Comparison of ENCODE assay signal across 23 cellular contexts in genomic region chr5:179926657-179927056, GRCh38.
"Had no signal": no experiment of that assay in that cellular context is flagged by ENCODE, and none has a peak within 500 bp of the region (broad histone marks: within the 10 kb centered on the region; RNA-seq: fewer than 3 reads in every experiment).

No MANE protein-coding gene starts in this region.

- H3K4me1 ChIP-seq: ascending aorta, breast epithelium, colonic mucosa had no signal

- H3K36me3 ChIP-seq: ascending aorta, breast epithelium, cardiac muscle cell, colonic mucosa had no signal

- H3K4me3 ChIP-seq: ascending aorta, breast epithelium, cardiac muscle cell, colonic mucosa had no signal

- ATAC-seq: activated CD4-positive, alpha-beta T cell treated with anti-CD3 and anti-CD28 coated beads for 36 hours; activated CD8-positive, alpha-beta T cell treated with anti-CD3 and anti-CD28 coated beads, Interleukin-2, amount 10 ng/mL, durations not matched to agents 7 days and 5 days; activated T-cell treated with anti-CD3 and anti-CD28 coated beads, Interleukin-2, amount 50 U/mL, for 4 hours; activated T-helper 17 cell treated with anti-CD3 and anti-CD28 coated beads, Interleukin-2, amount 50 U/mL, for 72 hours had no signal

- H3K27me3 ChIP-seq: ascending aorta, breast epithelium, cardiac muscle cell, colonic mucosa had no signal

- H3K9me3 ChIP-seq: ascending aorta, breast epithelium, colonic mucosa had no signal

- DNase-seq: activated CD4-positive, alpha-beta memory T cell treated with anti-CD3 and anti-CD28 coated beads for 36 hours; activated CD4-positive, alpha-beta T cell treated with anti-CD3 and anti-CD28 coated beads for 36 hours; activated CD4-positive, alpha-beta T cell treated with anti-CD3 and anti-CD28 coated beads, Interleukin-2, amount 10 ng/mL, durations not matched to agents 24 days and 14 days; activated CD4-positive, CD25-positive, alpha-beta regulatory T cell; activated CD4-positive, CD25-positive, alpha-beta regulatory T cell treated with anti-CD3 and anti-CD28 coated beads, Interleukin-2, amount 50 U/mL, for 72 hours; activated CD8-positive, alpha-beta T cell treated with anti-CD3 and anti-CD28 coated beads, Interleukin-2, amount 10 ng/mL, durations not matched to agents 7 days and 5 days; activated effector memory CD4-positive, alpha-beta T cell treated with Interleukin-2 at 50 U/mL for 16 hours; activated gamma-delta T cell treated with Interleukin-2 at 50 U/mL for 16 hours; activated naive CD4-positive, alpha-beta T cell treated with anti-CD3 and anti-CD28 coated beads, Interleukin-2, amount 50 U/mL, for 16 hours; activated naive CD4-positive, alpha-beta T cell treated with Interleukin-2 at 50 U/mL for 16 hours; activated T-cell treated with anti-CD3 and anti-CD28 coated beads for 4 hours; activated T-cell treated with anti-CD3 and anti-CD28 coated beads, Interleukin-2, amount 50 U/mL, for 4 hours; central memory CD4-positive, alpha-beta T cell; cerebellar nuclear complex; colonic mucosa; effector CD8-positive, alpha-beta T cell; foreskin fibroblast; T-helper 2 cell had no signal

- H3K27ac ChIP-seq: ascending aorta, breast epithelium, cardiac muscle cell, colonic mucosa, epithelial cell of prostate had no signal
